Comparison of ENCODE assay signal across 7 cellular contexts in the genomic region with DNA sequence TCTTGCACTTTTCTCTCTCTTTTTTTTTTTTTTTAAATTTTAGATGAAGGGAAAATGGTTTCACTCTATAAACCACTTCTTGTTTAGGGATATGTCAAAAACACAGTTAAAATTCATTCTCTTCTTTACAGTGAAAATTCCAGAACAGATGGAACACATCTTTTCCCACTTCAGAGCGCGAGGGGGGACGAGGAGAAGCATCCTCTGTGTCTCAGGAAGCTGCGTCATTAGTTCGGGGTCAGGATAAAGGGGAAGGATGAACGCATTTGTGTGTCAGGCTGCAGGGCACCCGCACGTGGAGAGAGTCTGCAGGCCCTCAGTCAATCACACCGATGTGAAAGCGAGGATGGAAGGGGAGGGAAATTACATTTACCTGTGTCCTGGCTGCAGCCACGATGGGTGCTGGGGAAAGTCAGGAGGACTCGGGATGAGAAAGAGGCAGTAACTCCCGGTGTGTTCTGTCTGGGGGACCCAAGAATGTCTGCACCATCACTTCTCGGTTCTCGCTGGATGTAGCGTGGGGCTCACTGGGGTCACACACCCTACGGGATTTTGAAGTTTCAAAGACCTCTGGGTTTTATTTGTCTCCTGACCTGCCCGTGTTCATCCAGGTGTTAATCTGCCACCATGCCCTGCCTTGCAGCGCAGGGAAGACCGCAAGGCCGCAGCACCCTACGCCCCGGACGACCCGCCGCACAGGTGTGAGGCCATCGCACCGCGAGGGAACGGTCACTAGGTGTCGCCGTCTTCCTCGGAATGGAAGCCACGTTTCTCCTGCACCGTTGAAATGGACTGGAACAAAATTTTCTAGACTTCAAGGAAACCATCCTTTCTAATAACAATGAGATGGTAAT.
DNase-seq lines count a peak whose midpoint lies in the region; ATAC-seq and TF ChIP-seq lines count a peak whose summit lies in the region.

No MANE protein-coding gene starts in this region.

- CTCF ChIA-PET in OCI-LY7 (lab: Charles Lee; ENCODE audit: unreplicated experiment) = interaction anchor here (0.5 kb wide), 1 partner anchor 1503 kb away, joined by 3 read pairs; no protein-coding TSS in a partner anchor

- H3K9me3 ChIP-seq in OCI-LY7 (ENCODE audit: low read length) (no peaks in the 10 kb centered on the region), neutrophil (no peaks in the 10 kb centered on the region)

- H2AFZ ChIP-seq in OCI-LY7 (ENCODE audit: low read length) = no peak overlapping the region

- BruUV-seq in OCI-LY7 (replicated peaks; lab: Mats Ljungman, UMichigan) = no TSS peak

- H3K4me2 ChIP-seq in OCI-LY7 (ENCODE audit: low read length) = no peak overlapping the region

- H3K27ac ChIP-seq in OCI-LY7 (ENCODE audit: low read depth, low read length, poor library complexity, severe bottlenecking) (no peak overlapping the region), neutrophil (no peak overlapping the region), substantia nigra (ENCODE audit: low read depth, low read length, poor library complexity, severe bottlenecking) (no peak overlapping the region)

- H3K9me2 ChIP-seq in OCI-LY7 (ENCODE audit: insufficient read depth, low read length) = no peaks in the 10 kb centered on the region

- peaks cover 15% of the 10 kb centered on the region for H3K27me3 Mint-ChIP-seq in activated T-cell treated with anti-CD3 and anti-CD28 coated beads, Interleukin-2, amount 50 U/mL, for 4 hours (ENCODE audit: low read depth)

- H3K4me3 ChIP-seq in OCI-LY7 (ENCODE audit: low read depth, low read length, poor library complexity, severe bottlenecking) (no peak overlapping the region), fibroblast of pulmonary artery (replicated peaks; ENCODE audit: low read depth, low read length) (no peak overlapping the region), neutrophil (ENCODE audit: low read depth in 1 of 2, low read length in 1 of 2) (no peak overlapping the region)

- no peaks in the 10 kb centered on the region for H3K4me1 Mint-ChIP-seq in activated T-cell treated with anti-CD3 and anti-CD28 coated beads, Interleukin-2, amount 50 U/mL, for 4 hours (ENCODE audit: low read depth)

- POLR2A ChIA-PET in OCI-LY7 (lab: Charles Lee) = interaction anchor here (0.7 kb wide), 1 partner anchor 489 kb away, joined by 3 read pairs; no protein-coding TSS in a partner anchor

- no peaks in the 10 kb centered on the region for H3K9me3 Mint-ChIP-seq in activated T-cell treated with anti-CD3 and anti-CD28 coated beads, Interleukin-2, amount 50 U/mL, for 4 hours

- DNase-seq in OCI-LY7 (ENCODE audit: low spot score) = peak; percentile 36
- DNase-seq in activated T-cell treated with anti-CD3 and anti-CD28 coated beads, Interleukin-2, amount 50 U/mL, for 4 hours = peak; percentile 72
- peak; percentile 84 for DNase-seq in fibroblast of pulmonary artery (ENCODE audit: low read depth)
- DNase-seq in substantia nigra (lab: John Stamatoyannopoulos, UW) = peak in 34 of 49 donors; percentile 2 to 70 (median 36)

- intact Hi-C loops in OCI-LY7 (cut with micrococcal nuclease; ENCODE audit: unreplicated experiment) = loop anchor here (2.0 kb wide), 1 partner anchor 1416 kb away; no protein-coding TSS in a partner anchor

- no peaks in the 10 kb centered on the region for H3K4me1 ChIP-seq in OCI-LY7 (ENCODE audit: insufficient read depth, low read length, poor library complexity, severe bottlenecking)
- no peaks in the 10 kb centered on the region for H3K4me1 ChIP-seq in neutrophil (ENCODE audit: control insufficient read depth in 1 of 2, insufficient read depth in 1 of 2, low read depth in 1 of 2, low read length in 1 of 2)

- no peaks in the 10 kb centered on the region for H4K20me1 ChIP-seq in OCI-LY7 (ENCODE audit: insufficient read depth, low read length)

- H3K36me3 Mint-ChIP-seq in activated T-cell treated with anti-CD3 and anti-CD28 coated beads, Interleukin-2, amount 50 U/mL, for 4 hours (ENCODE audit: insufficient read depth) = no peaks in the 10 kb centered on the region

- peak; percentile 91 for TF ChIP-seq CTCF in GM12873 (IDR thresholded peaks at IDR 0.05; ENCODE audit: insufficient read depth, low read depth, low read length, missing control alignments)
- TF ChIP-seq CTCF in OCI-LY7 (conservative IDR thresholded peaks at IDR 0.05; ENCODE audit: low read length) = peak; percentile 79
- peak; percentile 93 for TF ChIP-seq CTCF in fibroblast of pulmonary artery (IDR thresholded peaks at IDR 0.05; ENCODE audit: low read length, missing control alignments)
- TF ChIP-seq CTCF in neutrophil (IDR thresholded peaks at IDR 0.05) = peak; percentile 86

- no peaks in the 10 kb centered on the region for H3K79me2 ChIP-seq in OCI-LY7 (ENCODE audit: insufficient read depth, low read depth, low read length)

- peaks cover 19% of the 10 kb centered on the region for H3K27me3 ChIP-seq in neutrophil

- ATAC-seq in HG02571 (IDR thresholded peaks at IDR 0.05; ENCODE audit: unreplicated experiment) = peak; percentile 51
- ATAC-seq in activated T-cell treated with anti-CD3 and anti-CD28 coated beads, Interleukin-2, amount 50 U/mL, for 4 hours = peak; percentile 85

- no peaks in the 10 kb centered on the region for H3K36me3 ChIP-seq in OCI-LY7 (ENCODE audit: insufficient read depth, low read length)
- no peaks in the 10 kb centered on the region for H3K36me3 ChIP-seq in neutrophil

- no peak overlapping the region for H3K4me3 Mint-ChIP-seq in activated T-cell treated with anti-CD3 and anti-CD28 coated beads, Interleukin-2, amount 50 U/mL, for 4 hours
